ENCODE assay signal across 8 cellular contexts in genomic region chr14:81211844-81212243, GRCh38. TPM values are rescaled to one million over a fixed set of nuclear protein-coding genes. Genes with fewer than 3 reads are reported as not detected.
DNase-seq lines count a peak whose midpoint lies in the region; ATAC-seq and TF ChIP-seq lines count a peak whose summit lies in the region.

No MANE protein-coding gene starts in this region.

- H3K36me3 Mint-ChIP-seq in glutamatergic neuron (ENCODE audit: unreplicated experiment): peaks cover 7% of the 10 kb centered on the region

- no peak overlapping the region for H3K27ac Mint-ChIP-seq in glutamatergic neuron (ENCODE audit: unreplicated experiment)

- no peaks in the 10 kb centered on the region for H3K9me3 Mint-ChIP-seq in glutamatergic neuron (ENCODE audit: unreplicated experiment)

- peaks cover 10% of the 10 kb centered on the region for H3K4me1 Mint-ChIP-seq in glutamatergic neuron (ENCODE audit: low read depth, unreplicated experiment)

- no peaks in the 10 kb centered on the region for H3K27me3 Mint-ChIP-seq in glutamatergic neuron (ENCODE audit: unreplicated experiment)

- TF ChIP-seq CTCF in glutamatergic neuron (IDR thresholded peaks at IDR 0.05; ENCODE audit: partially characterized antibody, unreplicated experiment): no peak

- no peak overlapping the region for H3K4me3 Mint-ChIP-seq in glutamatergic neuron (ENCODE audit: unreplicated experiment)

- peak; percentile 55 for ATAC-seq in GM21360 (IDR thresholded peaks at IDR 0.05; ENCODE audit: unreplicated experiment)

- peak; percentile 20 for DNase-seq in NCI-H2107 treated with DMSO at 0.1 percent for 48 hours (lab: John Stamatoyannopoulos, UW; ENCODE audit: unreplicated experiment)
- no peak for DNase-seq in NCI-H2107 (lab: John Stamatoyannopoulos, UW)
- DNase-seq in Kasumi-1 (lab: John Stamatoyannopoulos, UW): peak; percentile 72 to 81
- DNase-seq in activated gamma-delta T cell treated with anti-CD3 and anti-CD28 coated beads, Interleukin-2, amount 50 U/mL, for 16 hours (ENCODE audit: low read depth): peak; percentile 15
- DNase-seq in hippocampal formation (lab: John Stamatoyannopoulos, UW): peak; percentile 15 to 57
- no peak for DNase-seq in KG1 (lab: John Stamatoyannopoulos, UW)
- DNase-seq in glutamatergic neuron: no peak

RNA-seq across cellular contexts. Expression of gene GTF2A1, which starts 8.9 kb away (rescaled TPM):
- 62.3 TPM for total RNA-seq in glutamatergic neuron (ENCODE audit: unreplicated experiment)

Comparison
In these comparisons a context has a peak if more than half of its experiments do, and no peak if none do; other contexts are left out.
1. DNase-seq: peak in NCI-H2107 treated with DMSO at 0.1 percent for 48 hours (single experiment), Kasumi-1 (2 of 2), activated gamma-delta T cell treated with anti-CD3 and anti-CD28 coated beads, Interleukin-2, amount 50 U/mL, for 16 hours (single experiment) and hippocampal formation (2 of 2); none in NCI-H2107 (single experiment), KG1 (single experiment) and glutamatergic neuron (single experiment).